ENCODE assay signal across 8 cellular contexts in the genomic region with DNA sequence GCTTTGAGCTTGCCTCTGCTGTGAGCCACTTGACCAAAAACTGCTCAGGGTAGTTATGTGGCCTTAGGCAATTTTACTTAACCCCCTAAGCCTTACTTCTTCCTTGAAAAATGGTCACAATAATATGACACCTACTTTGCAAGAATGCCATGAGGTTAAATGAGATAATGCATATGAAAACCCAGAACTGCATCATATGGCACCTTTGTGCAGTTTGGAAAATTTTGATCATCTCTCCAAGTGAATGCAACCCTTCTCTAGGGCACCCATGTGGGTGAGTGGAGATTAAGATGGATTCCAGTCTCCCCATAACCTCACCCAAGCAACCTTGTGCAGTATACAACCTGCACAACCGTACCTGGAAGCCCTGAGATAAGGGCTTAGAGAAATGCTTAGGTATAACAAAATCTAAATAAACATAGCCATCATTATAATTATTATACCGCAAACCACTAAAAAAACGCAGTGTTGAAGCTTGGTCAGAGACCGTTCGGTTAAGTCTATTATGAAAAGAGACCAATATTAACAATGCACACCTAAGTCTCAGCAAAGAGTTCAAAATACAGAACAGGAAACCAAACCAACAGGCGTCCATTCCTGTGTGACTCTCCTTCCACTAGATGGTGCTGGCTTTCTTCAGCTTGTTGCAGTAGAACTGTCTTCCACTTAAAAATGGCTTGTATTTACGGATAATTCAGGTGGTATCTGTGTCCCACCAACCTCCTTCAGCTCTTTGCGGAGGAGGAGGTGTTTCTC. TPM values are rescaled to one million over a fixed set of nuclear protein-coding genes. Genes with fewer than 3 reads are reported as not detected.
A peak's percentile ranks its signal among the peaks of the same experiment; 100 is the strongest.
DNase-seq lines count a peak whose midpoint lies in the region; ATAC-seq lines count a peak whose summit lies in the region.

No MANE protein-coding gene starts in this region.

- ATAC-seq in GM18520 (IDR thresholded peaks at IDR 0.05; ENCODE audit: unreplicated experiment), result peak; percentile 60
- peak; percentile 79 for ATAC-seq in HG03095 (IDR thresholded peaks at IDR 0.05; ENCODE audit: unreplicated experiment)
- ATAC-seq in left lobe of liver, result peak; percentile 99

- DNase-seq in CD1c-positive myeloid dendritic cell (ENCODE audit: extremely low spot score), result peak; percentile 1
- DNase-seq in NCI-H2227 (lab: John Stamatoyannopoulos, UW; ENCODE audit: unreplicated experiment), result peak; percentile 61
- DNase-seq in brain pericyte (ENCODE audit: low read depth, low spot score), result peak; percentile 8
- DNase-seq in left lobe of liver (ENCODE audit: low spot score), result no peak
- DNase-seq in activated effector memory CD4-positive, alpha-beta T cell treated with Interleukin-2 at 50 U/mL for 16 hours, result no peak
- DNase-seq in OCI-M2 (lab: John Stamatoyannopoulos, UW; ENCODE audit: unreplicated experiment), result no peak

RNA-seq across cellular contexts. Expression of a gene that starts 21.0 kb away (rescaled TPM):
- not detected for total RNA-seq in left lobe of liver

RNA-seq across cellular contexts. Expression of a gene that starts 23.0 kb away (rescaled TPM):
- total RNA-seq in left lobe of liver, result 41.3 TPM

RNA-seq across cellular contexts. Expression of a gene that starts 46.2 kb away (rescaled TPM):
- 0.15 TPM for total RNA-seq in left lobe of liver

Comparison
In these comparisons a context has a peak if more than half of its experiments do, and no peak if none do; other contexts are left out.
1. DNase-seq: peak in CD1c-positive myeloid dendritic cell (single experiment), NCI-H2227 (single experiment) and brain pericyte (single experiment); none in left lobe of liver (single experiment), activated effector memory CD4-positive, alpha-beta T cell treated with Interleukin-2 at 50 U/mL for 16 hours (single experiment) and OCI-M2 (single experiment).
2. Peak in every context shown above with its lines, with median percentiles within 50 percentile points of each other: ATAC-seq.